ENCODE assay signal across 8 cellular contexts in the genomic region with DNA sequence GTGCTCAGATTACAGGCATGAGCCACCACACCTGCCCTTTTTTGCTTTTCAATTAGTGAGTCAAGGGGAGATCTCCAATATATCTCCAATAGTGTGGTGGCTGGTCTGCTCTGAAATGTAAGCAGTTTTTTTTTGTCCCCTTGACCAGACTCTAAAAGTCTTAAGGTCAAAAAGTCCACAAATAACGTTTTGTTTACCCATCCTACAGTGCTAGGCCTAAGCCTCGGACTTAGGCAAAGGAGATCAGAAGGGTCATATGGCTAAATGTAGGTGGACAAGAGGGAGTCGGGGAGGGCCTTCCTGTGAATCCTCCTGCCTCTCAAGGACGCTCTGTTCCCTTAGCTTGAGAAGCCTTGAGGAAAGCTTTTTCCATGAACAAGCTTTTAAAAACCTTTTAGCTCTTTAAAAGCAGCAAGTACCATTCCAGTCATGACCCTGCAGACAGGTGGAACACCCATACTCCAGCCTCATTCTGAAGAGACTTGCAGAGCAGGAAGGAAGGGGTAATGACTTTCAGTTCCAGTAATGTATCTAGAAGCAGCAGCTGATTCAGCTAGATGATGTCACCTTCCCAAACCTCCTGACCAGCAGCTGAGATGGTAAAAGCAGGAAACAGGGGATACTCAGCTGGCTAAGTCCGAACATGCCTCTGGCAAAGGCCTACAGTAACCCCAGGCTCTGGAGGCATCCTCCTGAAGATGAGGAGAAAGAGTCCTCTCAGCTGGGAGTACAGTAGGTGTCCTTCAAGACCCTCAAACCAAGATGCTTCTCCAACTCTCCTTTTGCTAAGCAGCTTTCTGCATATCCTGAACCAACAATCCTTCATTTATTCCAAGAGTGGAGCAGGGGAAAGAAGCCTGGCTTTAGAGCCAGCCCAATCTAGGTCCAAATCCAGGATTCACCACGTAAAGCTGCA. TPM values are rescaled to one million over a fixed set of nuclear protein-coding genes. Genes with fewer than 3 reads are reported as not detected.
DNase-seq lines count a peak whose midpoint lies in the region; ATAC-seq and TF ChIP-seq lines count a peak whose summit lies in the region.

No MANE protein-coding gene starts in this region.

- H3K4me1 ChIP-seq in RWPE2 (ENCODE audit: insufficient read depth, poor library complexity, severe bottlenecking) (peaks cover 80% of the 10 kb centered on the region), duodenal mucosa (ENCODE audit: control insufficient read depth in 1 of 2, insufficient read depth in 2 of 2, low read length in 2 of 2) (peaks cover 52 to 64% of the 10 kb centered on the region in 2 donors), mesodermal cell (ENCODE audit: control insufficient read depth, insufficient read depth, low read length, poor library complexity, severe bottlenecking) (peaks cover 50% of the 10 kb centered on the region), upper lobe of right lung (peaks cover 77% of the 10 kb centered on the region)

- no peaks in the 10 kb centered on the region for H3K9me3 ChIP-seq in RWPE2 (ENCODE audit: severe bottlenecking)
- no peaks in the 10 kb centered on the region for H3K9me3 ChIP-seq in duodenal mucosa (ENCODE audit: control insufficient read depth in 1 of 2, low read length in 2 of 2)
- H3K9me3 ChIP-seq in mesodermal cell (ENCODE audit: control insufficient read depth, low read length), result no peaks in the 10 kb centered on the region
- H3K9me3 ChIP-seq in upper lobe of right lung, result no peaks in the 10 kb centered on the region

- WGBS in mesodermal cell (ENCODE audit: insufficient coverage in 2 of 2), 2 experiments, result 89 to 93% methylated on average over 2 to 3 of the region's 6 CpGs

- peak; percentile 97 for ATAC-seq in GM19463 (IDR thresholded peaks at IDR 0.05; ENCODE audit: unreplicated experiment)
- ATAC-seq in HG03469 (IDR thresholded peaks at IDR 0.05; ENCODE audit: unreplicated experiment), result peak; percentile 92
- peak; percentile 91 for ATAC-seq in RWPE2 (ENCODE audit: low read depth)
- ATAC-seq in upper lobe of right lung, result peak; percentile 92

- H3K4me3 ChIP-seq in RWPE2 (ENCODE audit: severe bottlenecking), result no peak overlapping the region
- H3K4me3 ChIP-seq in duodenal mucosa (ENCODE audit: low read depth in 1 of 2, low read length in 2 of 2), result no peak overlapping the region
- no peak overlapping the region for H3K4me3 ChIP-seq in mesodermal cell (ENCODE audit: extremely low read depth, insufficient read depth, low read length, poor library complexity, severe bottlenecking)
- no peak overlapping the region for H3K4me3 ChIP-seq in upper lobe of right lung

- peak; percentile 89 for DNase-seq in Daoy (ENCODE audit: low read depth)
- peak; percentile 95 for DNase-seq in RWPE2 (ENCODE audit: low spot score)
- DNase-seq in upper lobe of right lung, result no peak
- no peak for DNase-seq in GDM1 (lab: John Stamatoyannopoulos, UW)

- H3K27ac ChIP-seq in RWPE2 (ENCODE audit: poor library complexity, severe bottlenecking) (peak overlapping the region; percentile 99), duodenal mucosa (ENCODE audit: low read depth, low read length) (peak overlapping the region; percentile 82), mesodermal cell (ENCODE audit: low read depth, low read length, severe bottlenecking) (peak overlapping the region; percentile 80), upper lobe of right lung (peak overlapping the region; percentile 78)

- no peak for TF ChIP-seq CTCF in RWPE2 (IDR thresholded peaks at IDR 0.05; ENCODE audit: poor library complexity, severe bottlenecking)
- TF ChIP-seq CTCF in upper lobe of right lung (IDR thresholded peaks at IDR 0.05), result no peak

- peak overlapping the region; percentile 0 to 4 for H3K9ac ChIP-seq in duodenal mucosa (ENCODE audit: low read depth in 1 of 2, low read length in 2 of 2)

- intact Hi-C loops in upper lobe of right lung (cut with DNase I), result no loop called here

- H3K36me3 ChIP-seq in RWPE2 (ENCODE audit: low read depth) (peaks cover 98% of the 10 kb centered on the region), duodenal mucosa (ENCODE audit: control insufficient read depth in 1 of 2, insufficient read depth in 2 of 2, low read length in 2 of 2) (peaks cover 6 to 9% of the 10 kb centered on the region in 2 donors), mesodermal cell (ENCODE audit: control insufficient read depth, insufficient read depth, low read length) (peaks cover 55% of the 10 kb centered on the region), upper lobe of right lung (peaks cover 29% of the 10 kb centered on the region)

- H3K27me3 ChIP-seq in RWPE2 (ENCODE audit: insufficient read depth, poor library complexity, severe bottlenecking) (no peaks in the 10 kb centered on the region), duodenal mucosa (ENCODE audit: control insufficient read depth in 1 of 2, insufficient read depth in 2 of 2, low read length in 2 of 2) (no peaks in the 10 kb centered on the region), upper lobe of right lung (no peaks in the 10 kb centered on the region)

RNA-seq across cellular contexts. Expression of a gene that starts 23.6 kb away (rescaled TPM):
- 49.1 and 55.1 TPM in 2 replicates for total RNA-seq in Daoy (2014; rRNA removed; shearing (Covaris generic))
- 39.7 TPM for polyA plus RNA-seq in mesodermal cell (2013, experiment 1 of 2)
- polyA plus RNA-seq in mesodermal cell (2013, experiment 2 of 2), result 34.7 TPM
- total RNA-seq in upper lobe of right lung, result 174 TPM

RNA-seq across cellular contexts. Expression of a gene that starts 40.0 kb away (rescaled TPM):
- total RNA-seq in Daoy (2014; rRNA removed; shearing (Covaris generic)), result 222 and 237 TPM in 2 replicates
- 94.0 TPM for polyA plus RNA-seq in mesodermal cell (2013, experiment 1 of 2)
- 110 TPM for polyA plus RNA-seq in mesodermal cell (2013, experiment 2 of 2)
- 1.6 TPM for total RNA-seq in upper lobe of right lung

Comparison
In these comparisons a context has a peak if more than half of its experiments do, and no peak if none do; other contexts are left out.
1. DNase-seq: peak in Daoy (single experiment) and RWPE2 (single experiment); none in upper lobe of right lung (single experiment) and GDM1 (single experiment).
2. RNA of a gene that starts 40.0 kb away (total RNA-seq): 222 to 237 TPM in Daoy; 1.6 TPM in upper lobe of right lung (single experiment); every median in the first group is over 10 times any median in the second.
3. Peak in every context shown above with its lines, with median percentiles within 50 percentile points of each other: ATAC-seq and H3K27ac ChIP-seq.